In the genomic region with DNA sequence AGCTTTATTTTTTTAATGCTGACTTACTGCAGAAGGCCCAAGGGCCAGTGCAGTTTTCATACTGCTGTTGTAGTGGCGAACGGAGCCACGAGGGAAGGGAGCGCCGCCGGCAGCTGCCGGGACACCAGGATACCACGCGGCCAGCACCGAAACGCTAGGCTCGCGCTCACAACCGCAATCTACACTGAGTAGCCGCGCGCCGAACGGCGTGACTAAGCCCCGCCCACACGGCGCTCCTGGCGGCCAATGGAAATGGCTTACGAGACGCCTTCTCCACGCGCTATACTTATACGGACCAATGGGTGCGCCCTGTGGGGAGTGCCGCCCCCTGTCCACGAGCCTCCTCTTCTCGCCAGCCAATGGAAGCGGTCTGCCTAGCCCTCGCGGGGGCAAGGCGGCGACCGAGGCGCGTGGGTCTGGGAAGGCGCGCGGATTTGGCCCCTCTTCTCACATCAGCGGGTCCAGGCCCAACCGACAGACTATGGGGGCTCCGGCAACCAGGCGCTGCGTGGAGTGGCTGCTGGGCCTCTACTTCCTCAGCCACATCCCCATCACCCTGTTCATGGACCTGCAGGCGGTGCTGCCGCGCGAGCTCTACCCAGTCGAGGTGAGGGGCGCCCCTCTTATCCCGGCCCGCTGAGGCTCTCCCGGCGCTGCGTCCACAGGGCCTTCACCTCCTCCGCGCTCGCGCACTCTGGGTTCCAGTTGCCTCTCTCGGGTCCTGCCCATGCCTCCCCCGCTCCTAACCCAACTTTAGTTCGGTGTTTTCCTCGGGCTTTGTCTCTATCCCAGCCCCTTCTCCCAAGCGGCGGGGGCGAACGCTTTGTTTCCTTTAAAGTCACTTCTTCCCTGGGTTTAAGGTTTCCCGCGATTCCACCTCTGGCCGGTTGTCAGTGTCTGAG, we compare ENCODE assay signal across 8 cellular contexts. TPM values are rescaled to one million over a fixed set of nuclear protein-coding genes. Genes with fewer than 3 reads are reported as not detected.
A peak's percentile ranks its signal among the peaks of the same experiment; 100 is the strongest.
DNase-seq lines count a peak whose midpoint lies in the region; TF ChIP-seq lines count a peak whose summit lies in the region.

TMEM97 (plus strand) TSS at position 442 of the 902 bp plus-strand sequence; CDS start at position 482, 40 bp downstream.

- H3K27me3 ChIP-seq in HAP-1 (ENCODE audit: low read depth): no peaks in the 10 kb centered on the region
- no peaks in the 10 kb centered on the region for H3K27me3 ChIP-seq in MG63

- TF ChIP-seq CTCF in fibroblast of the aortic adventitia (IDR thresholded peaks at IDR 0.05; ENCODE audit: insufficient read depth, low read length) (peak; percentile 5), nephron progenitor cell (IDR thresholded peaks at IDR 0.05) (no peak)

- in situ Hi-C loops in HAP-1 (cut with MboI; ENCODE audit: low sequenced_read_pairs): no loop called here

- peaks cover 6% of the 10 kb centered on the region for H3K27me3 Mint-ChIP-seq in nephron progenitor cell (ENCODE audit: low read depth, poor library complexity)
- no peaks in the 10 kb centered on the region for H3K27me3 Mint-ChIP-seq in stimulated activated naive CD8-positive, alpha-beta T cell treated with anti-CD3 and anti-CD28 coated beads, Interleukin-15, Interleukin-2, amounts not matched to agents 100 ng/mL and 50 ng/mL, for 24 hours

- H3K4me1 ChIP-seq in HAP-1: peaks cover 26% of the 10 kb centered on the region

- DNase-seq in GDM1 (lab: John Stamatoyannopoulos, UW) (peak; percentile 98), HAP-1 (ENCODE audit: low spot score in 2 of 2) (peak; percentile 97 to 98), MG63 (peak; percentile 98), SHP77 (lab: John Stamatoyannopoulos, UW) (peak; percentile 96 to 98), fibroblast of the aortic adventitia (ENCODE audit: low read depth) (peak; percentile 96), nephron progenitor cell (peak; percentile 95)
- peak; percentile 91 for DNase-seq in activated T-helper 9 cell treated with anti-CD3 and anti-CD28 coated beads, Interleukin-2, amount 50 U/mL, for 16 hours (ENCODE audit: low read depth)

- H3K4me3 Mint-ChIP-seq in nephron progenitor cell: peak within 1 kb of the TSS; percentile 88
- peak within 1 kb of the TSS; percentile 89 for H3K4me3 Mint-ChIP-seq in stimulated activated naive CD8-positive, alpha-beta T cell treated with anti-CD3 and anti-CD28 coated beads, Interleukin-15, Interleukin-2, amounts not matched to agents 100 ng/mL and 50 ng/mL, for 24 hours

- peak within 1 kb of the TSS; percentile 72 for H3K4me3 ChIP-seq in HAP-1
- peak within 1 kb of the TSS; percentile 77 for H3K4me3 ChIP-seq in MG63
- peak within 1 kb of the TSS; percentile 83 for H3K4me3 ChIP-seq in fibroblast of the aortic adventitia (ENCODE audit: low read depth, low read length)

- no peaks in the 10 kb centered on the region for H3K9me3 Mint-ChIP-seq in nephron progenitor cell
- no peaks in the 10 kb centered on the region for H3K9me3 Mint-ChIP-seq in stimulated activated naive CD8-positive, alpha-beta T cell treated with anti-CD3 and anti-CD28 coated beads, Interleukin-15, Interleukin-2, amounts not matched to agents 100 ng/mL and 50 ng/mL, for 24 hours

- H3K9me3 ChIP-seq in HAP-1 (no peaks in the 10 kb centered on the region), MG63 (no peaks in the 10 kb centered on the region)

- H3K27ac Mint-ChIP-seq in nephron progenitor cell: peak within 1 kb of the TSS; percentile 85
- H3K27ac Mint-ChIP-seq in stimulated activated naive CD8-positive, alpha-beta T cell treated with anti-CD3 and anti-CD28 coated beads, Interleukin-15, Interleukin-2, amounts not matched to agents 100 ng/mL and 50 ng/mL, for 24 hours: peak within 1 kb of the TSS; percentile 86

- H3K36me3 ChIP-seq in HAP-1 (replicated peaks) (peaks cover 18% of the 10 kb centered on the region), MG63 (peaks cover 24% of the 10 kb centered on the region)

- peaks cover 63% of the 10 kb centered on the region for H3K4me1 Mint-ChIP-seq in nephron progenitor cell
- peaks cover 31% of the 10 kb centered on the region for H3K4me1 Mint-ChIP-seq in stimulated activated naive CD8-positive, alpha-beta T cell treated with anti-CD3 and anti-CD28 coated beads, Interleukin-15, Interleukin-2, amounts not matched to agents 100 ng/mL and 50 ng/mL, for 24 hours (ENCODE audit: low read depth)

- peaks cover 29% of the 10 kb centered on the region for H3K36me3 Mint-ChIP-seq in nephron progenitor cell (ENCODE audit: low read depth)
- peaks cover 28% of the 10 kb centered on the region for H3K36me3 Mint-ChIP-seq in stimulated activated naive CD8-positive, alpha-beta T cell treated with anti-CD3 and anti-CD28 coated beads, Interleukin-15, Interleukin-2, amounts not matched to agents 100 ng/mL and 50 ng/mL, for 24 hours (ENCODE audit: low read depth)

RNA-seq across cellular contexts. Expression of gene TMEM97, which starts in this region (rescaled TPM):
- total RNA-seq in MG63 (2014; rRNA removed; shearing (Covaris generic); ENCODE audit: low replicate concordance): 73.3 and 118 TPM in 2 replicates
- total RNA-seq in fibroblast of the aortic adventitia (ENCODE audit: low replicate concordance): 14.8 and 20.5 TPM in 2 replicates

Comparison
In these comparisons a context has a peak if more than half of its experiments do, and no peak if none do; other contexts are left out.
1. Peak in every context shown above with its lines: DNase-seq and H3K4me3 ChIP-seq.